Comparison of ENCODE assay signal across 8 cellular contexts in the genomic region with DNA sequence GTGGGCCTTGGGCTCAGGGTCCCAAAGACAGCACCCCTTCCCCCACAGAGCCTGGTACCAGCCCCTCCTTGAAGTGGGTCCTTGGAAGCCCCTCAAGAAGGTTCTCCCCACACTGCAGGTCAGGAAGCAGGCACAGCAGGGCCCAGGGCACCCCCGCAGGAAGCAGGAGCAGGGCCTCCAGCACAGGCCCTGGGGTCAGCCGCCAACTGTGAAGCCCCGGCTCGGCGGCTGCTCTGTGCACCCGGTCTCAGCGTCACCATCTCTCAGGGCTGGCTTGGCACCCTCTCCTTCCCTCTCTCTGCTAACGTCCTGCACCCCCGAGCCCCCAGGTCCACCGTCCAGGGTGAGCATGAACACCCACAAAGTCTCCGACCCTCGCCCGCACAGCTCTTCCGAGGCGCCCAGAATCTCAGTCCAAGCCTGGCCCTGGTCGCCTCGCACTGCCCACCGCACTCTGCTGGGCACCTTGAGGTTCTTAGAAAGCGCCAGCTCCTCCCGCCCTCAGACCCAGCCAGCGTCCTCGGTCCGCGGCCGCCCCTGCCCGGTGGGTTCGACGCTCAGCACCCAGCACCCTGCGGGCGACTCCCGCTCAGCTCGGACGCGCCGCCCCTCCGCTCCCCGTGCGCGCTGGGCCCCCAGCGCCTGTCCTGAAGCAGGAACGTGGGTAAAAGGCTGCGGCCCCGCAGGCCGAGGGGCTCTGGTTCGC. TPM values are rescaled to one million over a fixed set of nuclear protein-coding genes. Genes with fewer than 3 reads are reported as not detected.
DNase-seq lines count a peak whose midpoint lies in the region; ATAC-seq and TF ChIP-seq lines count a peak whose summit lies in the region.

No MANE protein-coding gene starts in this region.

- peak overlapping the region; percentile 48 to 68 (median 60) for H3K4me3 ChIP-seq in transverse colon

- peak overlapping the region; percentile 90 for H3K4me3 Mint-ChIP-seq in activated CD4-positive, alpha-beta T cell treated with anti-CD3 and anti-CD28 coated beads, Interleukin-2, amount 10 ng/mL, durations not matched to agents 24 days and 14 days
- H3K4me3 Mint-ChIP-seq in MCF 10A (ENCODE audit: unreplicated experiment) (peak overlapping the region; percentile 8), memory B cell (peak overlapping the region; percentile 91)

- POLR2A ChIA-PET in MCF 10A (lab: Yijun Ruan, JAX), result interaction anchor here (0.5 to 1.6 kb wide), 9 partner anchors 9 to 431 kb away, joined by 3 to 12 read pairs (median 5); partner anchors contain the start of genes ANO9, PKP3, PSMD13 and PTDSS2

- WGBS in transverse colon (ENCODE audit: low coverage in 1 of 2), 2 donors, result 12% methylated on average over 27 of the region's 45 CpGs; no CpG with 5 or more reads in 1 of the 2 donors

- CTCF ChIA-PET in MCF 10A (lab: Yijun Ruan, JAX), result interaction anchor here (1.4 kb wide), 1 partner anchor 8 kb away, joined by 3 read pairs; no protein-coding TSS in a partner anchor

- no peaks in the 10 kb centered on the region for H3K27me3 Mint-ChIP-seq in activated CD4-positive, alpha-beta T cell treated with anti-CD3 and anti-CD28 coated beads, Interleukin-2, amount 10 ng/mL, durations not matched to agents 24 days and 14 days
- H3K27me3 Mint-ChIP-seq in MCF 10A (ENCODE audit: insufficient read depth, unreplicated experiment) (no peaks in the 10 kb centered on the region), memory B cell (no peaks in the 10 kb centered on the region)

- peak overlapping the region; percentile 88 to 93 (median 90) for H3K27ac ChIP-seq in transverse colon

- peak; percentile 74 for DNase-seq in activated CD4-positive, alpha-beta T cell treated with anti-CD3 and anti-CD28 coated beads, Interleukin-2, amount 10 ng/mL, durations not matched to agents 24 days and 14 days
- no peak for DNase-seq in activated CD4-positive, alpha-beta T cell treated with anti-CD3 and anti-CD28 coated beads, Interleukin-2, amount 50 U/mL, for 48 hours
- DNase-seq in MCF 10A (ENCODE audit: unreplicated experiment), result no peak
- DNase-seq in memory B cell (ENCODE audit: low spot score in 2 of 2), result peak in 1 of 2 donors; percentile 12
- DNase-seq in transverse colon, result peak; percentile 17
- DNase-seq in GM13976 (ENCODE audit: low spot score), result no peak
- DNase-seq in head of caudate nucleus, result no peak

- peak overlapping the region; percentile 93 for H3K27ac Mint-ChIP-seq in activated CD4-positive, alpha-beta T cell treated with anti-CD3 and anti-CD28 coated beads, Interleukin-2, amount 10 ng/mL, durations not matched to agents 24 days and 14 days
- H3K27ac Mint-ChIP-seq in MCF 10A (ENCODE audit: low read depth, unreplicated experiment) (no peak overlapping the region), memory B cell (no peak overlapping the region)

- H3K27me3 ChIP-seq in transverse colon, result peaks cover 15% of the 10 kb centered on the region

- intact Hi-C loops in activated CD4-positive, alpha-beta T cell treated with anti-CD3 and anti-CD28 coated beads, Interleukin-2, amount 10 ng/mL, durations not matched to agents 24 days and 14 days (cut with micrococcal nuclease), result loop anchor here (1.0 to 5.0 kb wide), 2 partner anchors 32 to 209 kb away; partner anchors contain the start of genes BET1L and RIC8A
- intact Hi-C loops in MCF 10A (cut with micrococcal nuclease) (no loop called here), transverse colon (cut with DNase I; ENCODE audit: low total_unique reads) (no loop called here), head of caudate nucleus (cut with DNase I) (no loop called here)

- no peak for TF ChIP-seq POLR2A in transverse colon (IDR thresholded peaks at IDR 0.05)

- TF ChIP-seq CTCF in MCF 10A (IDR thresholded peaks at IDR 0.05; ENCODE audit: unreplicated experiment), result no peak
- no peak for TF ChIP-seq CTCF in transverse colon (IDR thresholded peaks at IDR 0.05)
- no peak for TF ChIP-seq CTCF in GM13976 (IDR thresholded peaks at IDR 0.05; ENCODE audit: borderline replicate concordance, control extremely low read depth, extremely low read depth, insufficient read depth, missing control alignments)

- H3K36me3 ChIP-seq in transverse colon, result no peaks in the 10 kb centered on the region

- in situ Hi-C loops in transverse colon (cut with MboI; ENCODE audit: low pct_ligation_motif_present in 1 of 4, low pct_unique_long_range_greater_than_20kb in 1 of 4, low sequenced_read_pairs in 3 of 4) (no loop called here), GM13976 (cut with MboI; ENCODE audit: low sequenced_read_pairs, unreplicated experiment) (no loop called here)

- BruUV-seq in MCF 10A (replicated peaks; lab: Mats Ljungman, UMichigan), result no TSS peak

- H3K9me3 ChIP-seq in transverse colon, result no peaks in the 10 kb centered on the region

- TF ChIP-seq EP300 in transverse colon (IDR thresholded peaks at IDR 0.05; ENCODE audit: low read depth), result no peak

- peaks cover 5 to 35% (median 21%) of the 10 kb centered on the region in 4 donors for H3K4me1 ChIP-seq in transverse colon

- H3K4me1 Mint-ChIP-seq in activated CD4-positive, alpha-beta T cell treated with anti-CD3 and anti-CD28 coated beads, Interleukin-2, amount 10 ng/mL, durations not matched to agents 24 days and 14 days, result peaks cover 30% of the 10 kb centered on the region
- peaks cover 5% of the 10 kb centered on the region for H3K4me1 Mint-ChIP-seq in MCF 10A (ENCODE audit: insufficient read depth, unreplicated experiment)
- H3K4me1 Mint-ChIP-seq in memory B cell, result peaks cover 27% of the 10 kb centered on the region

- H3K9me3 Mint-ChIP-seq in activated CD4-positive, alpha-beta T cell treated with anti-CD3 and anti-CD28 coated beads, Interleukin-2, amount 10 ng/mL, durations not matched to agents 24 days and 14 days, result no peaks in the 10 kb centered on the region
- H3K9me3 Mint-ChIP-seq in MCF 10A (ENCODE audit: unreplicated experiment) (no peaks in the 10 kb centered on the region), memory B cell (no peaks in the 10 kb centered on the region)

- ATAC-seq in memory B cell (ENCODE audit: low read depth), result no peak
- no peak for ATAC-seq in HG03045 (IDR thresholded peaks at IDR 0.05; ENCODE audit: unreplicated experiment)

- H3K36me3 Mint-ChIP-seq in activated CD4-positive, alpha-beta T cell treated with anti-CD3 and anti-CD28 coated beads, Interleukin-2, amount 10 ng/mL, durations not matched to agents 24 days and 14 days (ENCODE audit: low read depth), result peaks cover 2% of the 10 kb centered on the region
- peaks cover 8% of the 10 kb centered on the region for H3K36me3 Mint-ChIP-seq in MCF 10A (ENCODE audit: insufficient read depth, unreplicated experiment)
- no peaks in the 10 kb centered on the region for H3K36me3 Mint-ChIP-seq in memory B cell

RNA-seq across cellular contexts. Expression of gene SIGIRR, which starts 1.4 kb away (rescaled TPM):
- 40.7 and 42.7 TPM in 2 replicates for total RNA-seq in activated CD4-positive, alpha-beta T cell treated with anti-CD3 and anti-CD28 coated beads, Interleukin-2, amount 10 ng/mL, durations not matched to agents 24 days and 14 days
- total RNA-seq in MCF 10A (2022), result 6.2 and 7.7 TPM in 2 replicates
- 100 to 1,000 TPM; 107 to 344 (median 148) TPM for total RNA-seq in transverse colon

RNA-seq across cellular contexts. Expression of gene PKP3, which starts 22.2 kb away (rescaled TPM):
- total RNA-seq in activated CD4-positive, alpha-beta T cell treated with anti-CD3 and anti-CD28 coated beads, Interleukin-2, amount 10 ng/mL, durations not matched to agents 24 days and 14 days, result not detected in 2 replicates
- total RNA-seq in MCF 10A (2022) (129 and 177 TPM in 2 replicates), transverse colon (100 to 1,000 TPM; 159 to 359 (median 200) TPM)

RNA-seq across cellular contexts. Expression of gene ANO9, which starts 25.6 kb away (rescaled TPM):
- total RNA-seq in activated CD4-positive, alpha-beta T cell treated with anti-CD3 and anti-CD28 coated beads, Interleukin-2, amount 10 ng/mL, durations not matched to agents 24 days and 14 days, result 35.4 and 36.9 TPM in 2 replicates
- total RNA-seq in MCF 10A (2022) (7.2 and 9.4 TPM in 2 replicates), transverse colon (100 to 1,000 TPM; 117 to 490 (median 296) TPM)

RNA-seq across cellular contexts. Expression of gene PTDSS2, which starts 33.9 kb away (rescaled TPM):
- 31.0 and 31.8 TPM in 2 replicates for total RNA-seq in activated CD4-positive, alpha-beta T cell treated with anti-CD3 and anti-CD28 coated beads, Interleukin-2, amount 10 ng/mL, durations not matched to agents 24 days and 14 days
- total RNA-seq in MCF 10A (2022), result 28.2 and 29.4 TPM in 2 replicates
- 100 to 1,000 TPM in 2 of 4 donors, 10 to 100 TPM in 2; 28.5 to 264 (median 76.0) TPM for total RNA-seq in transverse colon

RNA-seq across cellular contexts. Expression of gene B4GALNT4, which starts 46.9 kb away (rescaled TPM):
- total RNA-seq in activated CD4-positive, alpha-beta T cell treated with anti-CD3 and anti-CD28 coated beads, Interleukin-2, amount 10 ng/mL, durations not matched to agents 24 days and 14 days, result 3.9 and 4.1 TPM in 2 replicates
- total RNA-seq in MCF 10A (2022) (20.0 and 25.9 TPM in 2 replicates), transverse colon (1 to 10 TPM in 2 of 4 donors, under 1 TPM in 1, not detected in 1; 0.82 to 3.0 (median 1.3) TPM)

Comparison
In these comparisons a context has a peak if more than half of its experiments do, and no peak if none do; other contexts are left out.
1. DNase-seq: peak in activated CD4-positive, alpha-beta T cell treated with anti-CD3 and anti-CD28 coated beads, Interleukin-2, amount 10 ng/mL, durations not matched to agents 24 days and 14 days (single experiment) and transverse colon (single experiment); none in activated CD4-positive, alpha-beta T cell treated with anti-CD3 and anti-CD28 coated beads, Interleukin-2, amount 50 U/mL, for 48 hours (0 of 2), MCF 10A (single experiment), GM13976 (single experiment) and head of caudate nucleus (0 of 42).
2. H3K4me3 Mint-ChIP-seq: peak in every context shown above with its lines; median percentile 91 in memory B cell; 90 in activated CD4-positive, alpha-beta T cell treated with anti-CD3 and anti-CD28 coated beads, Interleukin-2, amount 10 ng/mL, durations not matched to agents 24 days and 14 days; 8 in MCF 10A.
3. RNA of gene PKP3, which starts 22.2 kb away (total RNA-seq): 159 to 359 TPM in transverse colon and 129 to 177 TPM in MCF 10A; not detected in activated CD4-positive, alpha-beta T cell treated with anti-CD3 and anti-CD28 coated beads, Interleukin-2, amount 10 ng/mL, durations not matched to agents 24 days and 14 days; every median in the first group is over 100 times any median in the second.